ENCODE assay signal across 8 cellular contexts in the genomic region with DNA sequence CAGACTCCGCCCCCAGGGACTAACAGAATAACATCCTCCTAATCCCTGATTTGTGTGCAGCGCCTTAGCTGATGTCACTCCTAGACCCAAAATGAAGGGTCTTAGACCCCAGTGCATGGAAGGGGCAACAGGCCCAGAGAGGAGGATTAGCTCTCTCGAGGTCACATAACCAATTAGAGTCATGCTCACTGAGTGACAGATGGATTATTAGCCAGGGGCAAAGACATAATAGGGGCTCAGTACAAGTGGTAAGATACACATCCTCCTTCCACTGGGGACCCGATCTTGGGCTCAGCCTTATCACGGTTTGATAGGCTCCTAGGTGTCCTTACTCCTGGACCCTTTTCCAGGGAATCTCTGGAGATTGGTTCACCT. TPM values are rescaled to one million over a fixed set of nuclear protein-coding genes. Genes with fewer than 3 reads are reported as not detected.
A peak's percentile ranks its signal among the peaks of the same experiment; 100 is the strongest.
DNase-seq lines count a peak whose midpoint lies in the region; ATAC-seq and TF ChIP-seq lines count a peak whose summit lies in the region.

No MANE protein-coding gene starts in this region.

- H3K9me3 Mint-ChIP-seq in naive B cell: no peaks in the 10 kb centered on the region

- no peaks in the 10 kb centered on the region for H3K27me3 ChIP-seq in BE2C

- no peak for TF ChIP-seq CTCF in BE2C (IDR thresholded peaks at IDR 0.05; ENCODE audit: low read depth, low read length)
- TF ChIP-seq CTCF in LNCaP clone FGC (IDR thresholded peaks at IDR 0.05; ENCODE audit: control insufficient read depth, extremely low read depth, insufficient read depth): no peak

- H3K4me1 ChIP-seq in BE2C: peaks cover 6% of the 10 kb centered on the region; the same call in 1 of the 2 replicates

- H3K4me3 ChIP-seq in BE2C (ENCODE audit: low read depth, low read length): peak overlapping the region; percentile 64
- peak overlapping the region; percentile 91 for H3K4me3 ChIP-seq in LNCaP clone FGC (ENCODE audit: low read depth, low read length)

- H3K4me1 Mint-ChIP-seq in naive B cell: peaks cover 23 to 30% (median 25%) of the 10 kb centered on the region in 3 donors

- peak overlapping the region; percentile 99 for H3K27ac ChIP-seq in caudate nucleus (ENCODE audit: low read depth, low read length)

- H3K36me3 ChIP-seq in BE2C: no peaks in the 10 kb centered on the region

- peak overlapping the region; percentile 85 to 99 (median 94) for H3K4me3 Mint-ChIP-seq in naive B cell

- no peaks in the 10 kb centered on the region for H3K36me3 Mint-ChIP-seq in naive B cell

- ATAC-seq in naive B cell (ENCODE audit: low read depth in 2 of 2): no peak
- ATAC-seq in GM19324 (IDR thresholded peaks at IDR 0.05; ENCODE audit: low FRiP score, unreplicated experiment): no peak

- no peaks in the 10 kb centered on the region for H3K9me3 ChIP-seq in BE2C

- H3K27me3 Mint-ChIP-seq in naive B cell: peaks cover 4 to 10% (median 7%) of the 10 kb centered on the region in 3 donors

- DNase-seq in BE2C: no peak
- DNase-seq in LNCaP clone FGC (ENCODE audit: low read depth): no peak
- DNase-seq in caudate nucleus (lab: John Stamatoyannopoulos, UW): peak in 2 of 61 donors; percentile 57 to 58
- no peak for DNase-seq in naive B cell
- no peak for DNase-seq in 8988T
- no peak for DNase-seq in activated CD4-positive, alpha-beta T cell treated with anti-CD3 and anti-CD28 coated beads, Interleukin-2, amount 50 U/mL, for 1 hour
- no peak for DNase-seq in cerebellar cortex (ENCODE audit: low spot score)

- H3K27ac Mint-ChIP-seq in naive B cell: peak overlapping the region; percentile 98 to 99 (median 99)

RNA-seq across cellular contexts. Expression of gene TP53INP2, which starts 0.9 kb away (rescaled TPM):
- polyA plus RNA-seq in BE2C (2012; ENCODE audit: insufficient read depth, insufficient read length, low read depth): 40.4 TPM
- 1 to 10 TPM in 4 of 6 donors, under 1 TPM in 2; 0.57 to 1.7 (median 1.2) TPM for polyA plus RNA-seq in naive B cell (ENCODE audit: low read depth in 6 of 6)

RNA-seq across cellular contexts. Expression of gene PIGU, which starts 28.1 kb away (rescaled TPM):
- 37.3 TPM for polyA plus RNA-seq in BE2C (2012; ENCODE audit: insufficient read depth, insufficient read length, low read depth)
- polyA plus RNA-seq in naive B cell (ENCODE audit: low read depth in 6 of 6): 10 to 100 TPM; 14.4 to 24.3 (median 22.5) TPM
